ENCODE assay signal across 33 cellular contexts in genomic region chr19:37790244-37790925, GRCh38.
"Had no signal": no experiment of that assay in that cellular context is flagged by ENCODE, and none has a peak within 500 bp of the region (broad histone marks: within the 10 kb centered on the region; RNA-seq: fewer than 3 reads in every experiment).

No MANE protein-coding gene starts in this region.

- H3K27ac Mint-ChIP-seq: activated CD4-positive, alpha-beta memory T cell treated with anti-CD3 and anti-CD28 coated beads for 36 hours; activated naive CD8-positive, alpha-beta T cell treated with anti-CD3 and anti-CD28 coated beads for 36 hours; activated T-helper 1 cell treated with anti-CD3 and anti-CD28 coated beads, Interleukin-12 subunit alpha, Interleukin-12 subunit beta, Interleukin-2, Interleukin-4 antibody, amounts not matched to agents 30 ng/mL and 10 ng/mL and 1 ng/mL, durations not matched to agents 14 hours and 24 hours and 36 hours had no signal

- H3K4me3 Mint-ChIP-seq: activated CD4-positive, alpha-beta memory T cell treated with anti-CD3 and anti-CD28 coated beads for 36 hours; activated naive CD8-positive, alpha-beta T cell treated with anti-CD3 and anti-CD28 coated beads for 36 hours; activated T-cell treated with anti-CD3 and anti-CD28 coated beads, Interleukin-2, amount 50 U/mL, for 4 hours; activated T-helper 1 cell treated with anti-CD3 and anti-CD28 coated beads, Interleukin-12 subunit alpha, Interleukin-12 subunit beta, Interleukin-2, Interleukin-4 antibody, amounts not matched to agents 30 ng/mL and 10 ng/mL and 1 ng/mL, durations not matched to agents 14 hours and 24 hours and 36 hours had no signal

- DNase-seq: activated CD4-positive, alpha-beta memory T cell treated with anti-CD3 and anti-CD28 coated beads for 36 hours; activated CD4-positive, alpha-beta T cell treated with anti-CD3 and anti-CD28 coated beads for 4 hours; activated CD4-positive, alpha-beta T cell treated with anti-CD3 and anti-CD28 coated beads, Interleukin-2, amount 50 U/mL, for 1 hour; activated CD8-positive, alpha-beta memory T cell treated with anti-CD3 and anti-CD28 coated beads, Interleukin-2, amount 50 U/mL, for 4 hours; activated gamma-delta T cell treated with Interleukin-2 at 50 U/mL for 16 hours; activated naive CD4-positive, alpha-beta T cell treated with anti-CD3 and anti-CD28 coated beads, Interleukin-2, amount 50 U/mL, for 16 hours; activated naive CD8-positive, alpha-beta T cell treated with anti-CD3 and anti-CD28 coated beads for 36 hours; activated T-cell treated with anti-CD3 and anti-CD28 coated beads for 4 hours; activated T-cell treated with anti-CD3 and anti-CD28 coated beads, Interleukin-2, amount 50 U/mL, for 4 hours; amniotic stem cell; aorta; brain microvascular endothelial cell; central memory CD4-positive, alpha-beta T cell; Karpas-422; KBM-7; MV-4-11; NCI-H1092; NCI-H1436 treated with DMSO at 0.1 percent for 48 hours; NCI-H187 treated with DMSO at 0.1 percent for 48 hours; NCI-H2081 treated with DMSO at 0.1 percent for 48 hours; NCI-H510A; NCI-H526; NCI-H748 treated with DMSO at 0.1 percent for 48 hours; NK-92 treated with Interleukin-12 subunit alpha and Interleukin-12 subunit beta, amount 100 ng/mL, for 24 hours; PC-9; SIG-M5; T1000 had no signal

- H3K4me3 ChIP-seq: PC-9 had no signal

- H3K27ac ChIP-seq: brain microvascular endothelial cell, PC-9, RWPE1 had no signal

- H3K4me1 Mint-ChIP-seq: activated naive CD8-positive, alpha-beta T cell treated with anti-CD3 and anti-CD28 coated beads for 36 hours had no signal

- H2AFZ ChIP-seq: PC-9 had no signal

- ATAC-seq: activated CD4-positive, CD25-positive, alpha-beta regulatory T cell treated with anti-CD3 and anti-CD28 coated beads, Interleukin-2, amount 50 U/mL, for 24 hours; activated T-cell treated with anti-CD3 and anti-CD28 coated beads, Interleukin-2, amount 50 U/mL, for 4 hours; Right ventricle myocardium inferior; SK-N-SH treated with all-trans-retinoic acid at 6 μM for 48 hours had no signal

- H3K27me3 ChIP-seq: brain microvascular endothelial cell had no signal

- FAIRE-seq: RCC 7860 had no signal

- H3K27me3 Mint-ChIP-seq: activated CD4-positive, alpha-beta memory T cell treated with anti-CD3 and anti-CD28 coated beads for 36 hours; activated naive CD8-positive, alpha-beta T cell treated with anti-CD3 and anti-CD28 coated beads for 36 hours had no signal

- H3K4me2 ChIP-seq: PC-9 had no signal

- H3K36me3 ChIP-seq: brain microvascular endothelial cell had no signal
